Comparison of ENCODE assay signal across 8 cellular contexts in the genomic region with DNA sequence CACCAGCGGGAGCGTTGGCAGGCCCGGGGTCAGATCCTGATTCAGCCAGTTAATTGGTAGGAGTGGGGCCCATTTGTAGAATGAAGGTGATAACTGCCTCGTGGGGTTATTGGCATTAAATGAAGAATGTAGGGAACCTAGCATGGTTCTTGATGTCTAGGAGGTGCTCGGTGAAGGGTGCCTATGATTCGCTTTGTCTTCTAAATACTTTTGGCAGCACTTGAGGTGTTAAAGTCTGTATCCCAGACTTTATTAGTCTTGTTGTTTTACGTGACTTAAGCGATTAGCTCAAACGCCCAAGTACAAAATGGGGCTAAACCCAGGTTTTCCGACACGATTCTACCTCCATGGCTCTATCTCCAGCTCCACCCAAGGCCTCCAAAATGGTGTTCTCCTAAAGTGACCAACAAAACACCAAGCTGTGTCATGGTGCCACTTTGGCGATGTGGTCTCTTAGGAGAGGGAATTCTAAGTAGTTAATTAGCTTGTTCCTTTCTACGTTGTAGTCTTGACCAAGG. TPM values are rescaled to one million over a fixed set of nuclear protein-coding genes. Genes with fewer than 3 reads are reported as not detected.
DNase-seq lines count a peak whose midpoint lies in the region; ATAC-seq, FAIRE-seq and TF ChIP-seq lines count a peak whose summit lies in the region.

No MANE protein-coding gene starts in this region.

- no peaks in the 10 kb centered on the region for H3K9me3 ChIP-seq in T-helper 17 cell (ENCODE audit: control insufficient read depth, low read length, poor library complexity, severe bottlenecking)

- FAIRE-seq in GM12891 (lab: Jason Lieb, UNC): peak; percentile 41

- TF ChIP-seq CTCF in foreskin fibroblast (IDR thresholded peaks at IDR 0.05; ENCODE audit: low read depth, low read length): no peak
- TF ChIP-seq CTCF in retinal pigment epithelial cell (conservative IDR thresholded peaks at IDR 0.05; ENCODE audit: low read depth, low read length): no peak

- H3K4me1 Mint-ChIP-seq in T-helper 17 cell: peaks cover 35% of the 10 kb centered on the region

- H3K27me3 Mint-ChIP-seq in T-helper 17 cell: no peaks in the 10 kb centered on the region

- DNase-seq in GM12891 (ENCODE audit: insufficient read length, low spot score) (no peak), T-helper 17 cell (no peak), foreskin fibroblast (no peak), retinal pigment epithelial cell (ENCODE audit: low read depth) (no peak), NCI-H226 (no peak), mucosa of gallbladder (ENCODE audit: low spot score) (no peak), RPMI8226 (no peak)

- peak overlapping the region; percentile 61 for H3K27ac Mint-ChIP-seq in T-helper 17 cell

- H3K4me3 Mint-ChIP-seq in T-helper 17 cell: peak overlapping the region; percentile 80

- TF ChIP-seq POLR2A in GM12891 (IDR thresholded peaks at IDR 0.05; ENCODE audit: low read depth, low read length): no peak

- H3K36me3 Mint-ChIP-seq in T-helper 17 cell (ENCODE audit: low read depth): peaks cover 5% of the 10 kb centered on the region

- H3K4me3 ChIP-seq in foreskin fibroblast (ENCODE audit: low read depth in 1 of 2, low read length in 2 of 2) (peak overlapping the region; percentile 55 to 61), retinal pigment epithelial cell (ENCODE audit: low read length) (peak overlapping the region; percentile 43)

- ATAC-seq in T-helper 17 cell (no peak), HG02884 (IDR thresholded peaks at IDR 0.05; ENCODE audit: unreplicated experiment) (no peak)

TF ChIP-seq in GM12891, 5 proteins besides CTCF, POLR2A, EP300 and RAD21:
- TF ChIP-seq PAX5 (IDR thresholded peaks at IDR 0.05; ENCODE audit: insufficient read depth, low read length, severe bottlenecking) (no peak), TAF1 (IDR thresholded peaks at IDR 0.05; ENCODE audit: low read depth, low read length) (no peak), SPI1 (IDR thresholded peaks at IDR 0.05; ENCODE audit: low read depth, low read length) (no peak), POLR2AphosphoS5 (IDR thresholded peaks at IDR 0.05; ENCODE audit: low read depth, low read length) (no peak), POU2F2 (IDR thresholded peaks at IDR 0.05; ENCODE audit: low read depth, low read length) (no peak)

RNA-seq across cellular contexts. Expression of gene PPP4R1, which starts 1.0 kb away (rescaled TPM):
- 14.3 TPM for polyA plus RNA-seq in GM12891 (2012; ENCODE audit: low read depth, missing spikeins)
- total RNA-seq in T-helper 17 cell (10 to 100 TPM; 54.1 to 65.5 TPM), mucosa of gallbladder (76.5 TPM)
